In the genomic region with DNA sequence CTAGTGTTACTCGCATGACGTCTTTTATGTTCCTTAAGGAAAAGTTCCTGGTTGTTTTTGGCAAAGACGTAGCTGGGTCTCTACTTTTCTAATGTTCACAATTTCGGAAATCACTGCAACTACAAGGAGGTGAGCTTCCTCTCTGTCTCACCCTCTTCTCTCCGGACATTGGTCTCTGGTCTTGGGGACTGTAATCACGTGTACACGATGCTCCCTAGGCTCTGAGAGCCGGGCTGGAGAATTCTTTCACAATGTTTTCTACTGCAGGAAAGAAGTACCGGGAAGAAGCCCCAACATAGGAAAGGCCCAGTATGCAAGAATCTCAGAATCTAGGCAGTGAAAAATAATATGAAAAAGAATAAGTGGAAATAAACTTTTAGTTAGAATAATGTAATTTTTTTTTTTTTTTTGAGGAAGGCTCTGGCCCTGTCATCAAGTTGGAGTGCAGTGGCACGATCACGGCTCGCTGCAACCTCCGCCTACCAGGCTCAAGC, we compare ENCODE assay signal across 8 cellular contexts. TPM values are rescaled to one million over a fixed set of nuclear protein-coding genes. Genes with fewer than 3 reads are reported as not detected.
DNase-seq lines count a peak whose midpoint lies in the region; ATAC-seq and TF ChIP-seq lines count a peak whose summit lies in the region.

No MANE protein-coding gene starts in this region.

- H3K36me3 ChIP-seq in heart left ventricle: no peaks in the 10 kb centered on the region

- no peaks in the 10 kb centered on the region for H3K27me3 ChIP-seq in heart left ventricle

- H3K4me3 ChIP-seq in heart left ventricle (peak overlapping the region in 10 of 12 donors; percentile 2 to 85 (median 68)), skin epidermis (peak overlapping the region in 5 of 7 experiments; percentile 8 to 64 (median 25))

- H3K4me1 ChIP-seq in heart left ventricle: peaks cover 0 to 34% (median 7%) of the 10 kb centered on the region in 12 donors

- intact Hi-C loops in heart left ventricle (cut with DNase I) (no loop called here), left ventricle myocardium superior (cut with micrococcal nuclease) (no loop called here)

- ATAC-seq in heart left ventricle (no peak), left ventricle myocardium superior (no peak), GM18867 (IDR thresholded peaks at IDR 0.05; ENCODE audit: unreplicated experiment) (no peak), HG03460 (IDR thresholded peaks at IDR 0.05; ENCODE audit: unreplicated experiment) (no peak), HG02852 (IDR thresholded peaks at IDR 0.05; ENCODE audit: unreplicated experiment) (no peak)

- no peaks in the 10 kb centered on the region for H3K9me3 ChIP-seq in heart left ventricle

- no peak for DNase-seq in heart left ventricle
- DNase-seq in left ventricle myocardium superior: no peak
- DNase-seq in SHP77 (lab: John Stamatoyannopoulos, UW): peak; percentile 86 to 87
- peak; percentile 30 for DNase-seq in fibroblast of gingiva (ENCODE audit: low read depth)

- H3K27ac ChIP-seq in heart left ventricle (peak overlapping the region in 3 of 12 donors; percentile 88 to 92 (median 89)), skin epidermis (peak overlapping the region in 2 of 21 experiments; percentile 20 to 31)

- 35 to 46% (median 43%) methylated on average over 13 of the region's 13 CpGs for WGBS in heart left ventricle, 4 donors

- TF ChIP-seq POLR2A in heart left ventricle (IDR thresholded peaks at IDR 0.05): no peak

- TF ChIP-seq CTCF in heart left ventricle (IDR thresholded peaks at IDR 0.05): no peak

RNA-seq across cellular contexts. Expression of a gene that starts 13.5 kb away (rescaled TPM):
- 100 to 1,000 TPM in 3 of 9 donors, 10 to 100 TPM in 6; 21.8 to 125 (median 79.5) TPM for total RNA-seq in heart left ventricle
- 10 to 100 TPM in 1 of 2 donors, under 1 TPM in 1; 0.62 to 37.7 TPM for polyA plus RNA-seq in heart left ventricle
- 71.9 TPM for total RNA-seq in left ventricle myocardium superior

RNA-seq across cellular contexts. Expression of a gene that starts 38.6 kb away (rescaled TPM):
- total RNA-seq in heart left ventricle: 1,000 to 10,000 TPM in 4 of 9 donors, 100 to 1,000 TPM in 5; 489 to 1,925 (median 1,000) TPM
- 100 to 1,000 TPM; 222 to 597 TPM for polyA plus RNA-seq in heart left ventricle
- 954 TPM for total RNA-seq in left ventricle myocardium superior

Comparison
In these comparisons a context has a peak if more than half of its experiments do, and no peak if none do; other contexts are left out.
1. DNase-seq: peak in SHP77 (2 of 2) and fibroblast of gingiva (single experiment); none in heart left ventricle (0 of 5) and left ventricle myocardium superior (single experiment).